1 cellular context compared by ENCODE assay signal in genomic region chr7:88095-88926, GRCh38.
TF ChIP-seq lines count a peak whose summit lies in the region.

No MANE protein-coding gene starts in this region.

TF ChIP-seq in H1, 55 proteins besides CTCF, POLR2A, EP300 and RAD21 (continued from another document):
- TF ChIP-seq TAF1 (IDR thresholded peaks at IDR 0.05; ENCODE audit: low read depth, low read length) (no peak), SIX5 (IDR thresholded peaks at IDR 0.05; ENCODE audit: low read depth, low read length) (no peak), CTBP2 (IDR thresholded peaks at IDR 0.05; ENCODE audit: borderline replicate concordance, insufficient read depth, insufficient read length, low read length) (no peak)
